Comparison of ENCODE assay signal across 20 cellular contexts in genomic region chr10:1978593-1978992, GRCh38.
"Had no signal": no experiment of that assay in that cellular context is flagged by ENCODE, and none has a peak within 500 bp of the region (broad histone marks: within the 10 kb centered on the region; RNA-seq: fewer than 3 reads in every experiment).

No MANE protein-coding gene starts in this region.

- H3K9me3 Mint-ChIP-seq: activated CD4-positive, alpha-beta memory T cell treated with anti-CD3 and anti-CD28 coated beads, Interleukin-2, amount 10 ng/mL, durations not matched to agents 7 days and 5 days; activated T-cell treated with anti-CD3 and anti-CD28 coated beads, Interleukin-2, amount 50 U/mL, for 72 hours; natural killer cell treated with Interleukin-12 subunit alpha and Interleukin-12 subunit beta and Interleukin-15 and Interleukin-18, amount 100 ng/mL, for 72 hours had no signal

- H3K27ac Mint-ChIP-seq: activated B cell treated with CpG ODN at 0.5 μM for 24 hours; activated CD4-positive, alpha-beta memory T cell treated with anti-CD3 and anti-CD28 coated beads, Interleukin-2, amount 10 ng/mL, durations not matched to agents 7 days and 5 days; activated CD4-positive, alpha-beta T cell treated with anti-CD3 and anti-CD28 coated beads for 36 hours; activated naive CD8-positive, alpha-beta T cell treated with anti-CD3 and anti-CD28 coated beads, Interleukin-2, amount 50 U/mL, for 24 hours; activated T-cell treated with anti-CD3 and anti-CD28 coated beads, Interleukin-2, amount 50 U/mL, for 72 hours; natural killer cell treated with Interleukin-12 subunit alpha and Interleukin-12 subunit beta and Interleukin-15 and Interleukin-18, amount 100 ng/mL, for 72 hours; progenitor cell of endocrine pancreas; T-helper 1 cell treated with Interleukin-12 subunit alpha and Interleukin-12 subunit beta and Interleukin-4 antibody, amounts not matched to agents 30 μg/mL and 1 μg/mL, for 36 hours had no signal

- DNase-seq: activated B cell treated with CpG ODN at 0.5 μM for 24 hours; activated CD4-positive, alpha-beta memory T cell treated with anti-CD3 and anti-CD28 coated beads, Interleukin-2, amount 10 ng/mL, durations not matched to agents 7 days and 5 days; activated CD4-positive, alpha-beta T cell treated with anti-CD3 and anti-CD28 coated beads for 36 hours; activated effector memory CD4-positive, alpha-beta T cell treated with Interleukin-2 at 50 U/mL for 16 hours; activated naive CD4-positive, alpha-beta T cell treated with anti-CD3 and anti-CD28 coated beads, Interleukin-2, amount 50 U/mL, for 16 hours; activated naive CD8-positive, alpha-beta T cell treated with anti-CD3 and anti-CD28 coated beads, Interleukin-2, amount 50 U/mL, for 24 hours; activated T-cell treated with anti-CD3 and anti-CD28 coated beads, Interleukin-2, amount 50 U/mL, for 72 hours; dermis blood vessel endothelial cell; effector CD8-positive, alpha-beta T cell; gastrocnemius medialis; hippocampal formation; left ventricle myocardium inferior; midbrain; stimulated activated CD4-positive, alpha-beta T cell treated with anti-CD3 and anti-CD28 coated beads, Interleukin-4, amount 100 ng/mL, for 24 hours; stimulated activated naive CD8-positive, alpha-beta T cell treated with anti-CD3 and anti-CD28 coated beads, Interleukin-15, Interleukin-2, amounts not matched to agents 100 U/mL and 50 U/mL, for 24 hours; T1000; upper lobe of left lung had no signal

- H3K4me3 Mint-ChIP-seq: activated B cell treated with CpG ODN at 0.5 μM for 24 hours; activated CD4-positive, alpha-beta memory T cell treated with anti-CD3 and anti-CD28 coated beads, Interleukin-2, amount 10 ng/mL, durations not matched to agents 7 days and 5 days; activated CD4-positive, alpha-beta T cell treated with anti-CD3 and anti-CD28 coated beads for 36 hours; activated naive CD8-positive, alpha-beta T cell treated with anti-CD3 and anti-CD28 coated beads, Interleukin-2, amount 50 U/mL, for 24 hours; activated T-cell treated with anti-CD3 and anti-CD28 coated beads, Interleukin-2, amount 50 U/mL, for 72 hours; natural killer cell treated with Interleukin-12 subunit alpha and Interleukin-12 subunit beta and Interleukin-15 and Interleukin-18, amount 100 ng/mL, for 72 hours; T-helper 1 cell treated with Interleukin-12 subunit alpha and Interleukin-12 subunit beta and Interleukin-4 antibody, amounts not matched to agents 30 μg/mL and 1 μg/mL, for 36 hours had no signal

- H3K27me3 ChIP-seq: gastrocnemius medialis, upper lobe of left lung had no signal

- H3K4me1 ChIP-seq: gastrocnemius medialis, left ventricle myocardium inferior, upper lobe of left lung had no signal

- H3K4me3 ChIP-seq: gastrocnemius medialis, left ventricle myocardium inferior, upper lobe of left lung had no signal

- H3K27me3 Mint-ChIP-seq: activated B cell treated with CpG ODN at 0.5 μM for 24 hours; activated CD4-positive, alpha-beta memory T cell treated with anti-CD3 and anti-CD28 coated beads, Interleukin-2, amount 10 ng/mL, durations not matched to agents 7 days and 5 days; activated CD4-positive, alpha-beta T cell treated with anti-CD3 and anti-CD28 coated beads for 36 hours; activated naive CD8-positive, alpha-beta T cell treated with anti-CD3 and anti-CD28 coated beads, Interleukin-2, amount 50 U/mL, for 24 hours had no signal

- H3K4me1 Mint-ChIP-seq: activated B cell treated with CpG ODN at 0.5 μM for 24 hours; activated CD4-positive, alpha-beta memory T cell treated with anti-CD3 and anti-CD28 coated beads, Interleukin-2, amount 10 ng/mL, durations not matched to agents 7 days and 5 days; activated CD4-positive, alpha-beta T cell treated with anti-CD3 and anti-CD28 coated beads for 36 hours had no signal

- H3K36me3 Mint-ChIP-seq: natural killer cell treated with Interleukin-12 subunit alpha and Interleukin-12 subunit beta and Interleukin-15 and Interleukin-18, amount 100 ng/mL, for 72 hours had no signal

- H3K27ac ChIP-seq: gastrocnemius medialis, left ventricle myocardium inferior, upper lobe of left lung had no signal

- H3K36me3 ChIP-seq: gastrocnemius medialis, left ventricle myocardium inferior, upper lobe of left lung had no signal
